ENCODE assay signal across 20 cellular contexts in genomic region chrX:24156177-24156576, GRCh38. TPM values are rescaled to one million over a fixed set of nuclear protein-coding genes. Genes with fewer than 3 reads are reported as not detected.
DNase-seq lines count a peak whose midpoint lies in the region; ATAC-seq lines count a peak whose summit lies in the region.
"Had no signal": no experiment of that assay in that cellular context is flagged by ENCODE, and none has a peak within 500 bp of the region (broad histone marks: within the 10 kb centered on the region; RNA-seq: fewer than 3 reads in every experiment).

No MANE protein-coding gene starts in this region.

- H3K36me3 Mint-ChIP-seq in CD4-positive, CD25-positive, alpha-beta regulatory T cell = peaks cover 20% of the 10 kb centered on the region
- H3K36me3 Mint-ChIP-seq in CD8-positive, alpha-beta memory T cell = peaks cover 0 to 32% (median 11%) of the 10 kb centered on the region in 3 donors
- H3K36me3 Mint-ChIP-seq in activated T-helper 1 cell treated with anti-CD3 and anti-CD28 coated beads, Interleukin-12 subunit alpha, Interleukin-12 subunit beta, Interleukin-2, Interleukin-4 antibody, amounts not matched to agents 30 ng/mL and 10 ng/mL and 1 ng/mL, durations not matched to agents 14 hours and 24 hours and 36 hours (ENCODE audit: low read depth) = peaks cover 24% of the 10 kb centered on the region
- peaks cover 0 to 52% (median 4%) of the 10 kb centered on the region in 3 donors for H3K36me3 Mint-ChIP-seq in naive thymus-derived CD8-positive, alpha-beta T cell

- ATAC-seq in CD4-positive, CD25-positive, alpha-beta regulatory T cell (ENCODE audit: low read depth in 2 of 2) = no peak
- no peak for ATAC-seq in naive thymus-derived CD8-positive, alpha-beta T cell
- no peak for ATAC-seq in GM19023 (IDR thresholded peaks at IDR 0.05; ENCODE audit: unreplicated experiment)
- ATAC-seq: GM23338 had no signal

- H3K36me3 ChIP-seq in CD4-positive, CD25-positive, alpha-beta regulatory T cell (ENCODE audit: control insufficient read depth, insufficient read depth, low read length) = peaks cover 6% of the 10 kb centered on the region
- no peaks in the 10 kb centered on the region for H3K36me3 ChIP-seq in CD8-positive, alpha-beta memory T cell (ENCODE audit: insufficient read depth, low read length)
- H3K36me3 ChIP-seq: prostate gland had no signal

- peak overlapping the region in 2 of 3 donors; percentile 2 to 12 for H3K27ac Mint-ChIP-seq in CD4-positive, CD25-positive, alpha-beta regulatory T cell
- peak overlapping the region; percentile 13 to 89 (median 28) for H3K27ac Mint-ChIP-seq in CD8-positive, alpha-beta memory T cell
- H3K27ac Mint-ChIP-seq in activated T-helper 1 cell treated with anti-CD3 and anti-CD28 coated beads, Interleukin-12 subunit alpha, Interleukin-12 subunit beta, Interleukin-2, Interleukin-4 antibody, amounts not matched to agents 30 ng/mL and 10 ng/mL and 1 ng/mL, durations not matched to agents 14 hours and 24 hours and 36 hours = peak overlapping the region; percentile 46
- peak overlapping the region in 5 of 10 donors; percentile 1 to 68 (median 20) for H3K27ac Mint-ChIP-seq in naive thymus-derived CD8-positive, alpha-beta T cell
- H3K27ac Mint-ChIP-seq: GM23338 had no signal

- no peaks in the 10 kb centered on the region for H3K9me3 Mint-ChIP-seq in CD4-positive, CD25-positive, alpha-beta regulatory T cell
- H3K9me3 Mint-ChIP-seq in CD8-positive, alpha-beta memory T cell = no peaks in the 10 kb centered on the region
- H3K9me3 Mint-ChIP-seq in activated T-helper 1 cell treated with anti-CD3 and anti-CD28 coated beads, Interleukin-12 subunit alpha, Interleukin-12 subunit beta, Interleukin-2, Interleukin-4 antibody, amounts not matched to agents 30 ng/mL and 10 ng/mL and 1 ng/mL, durations not matched to agents 14 hours and 24 hours and 36 hours = no peaks in the 10 kb centered on the region
- no peaks in the 10 kb centered on the region for H3K9me3 Mint-ChIP-seq in naive thymus-derived CD8-positive, alpha-beta T cell
- H3K9me3 Mint-ChIP-seq: GM23338 had no signal

- peak overlapping the region; percentile 6 to 41 (median 10) for H3K4me3 Mint-ChIP-seq in CD4-positive, CD25-positive, alpha-beta regulatory T cell
- peak overlapping the region; percentile 12 to 72 (median 46) for H3K4me3 Mint-ChIP-seq in CD8-positive, alpha-beta memory T cell
- H3K4me3 Mint-ChIP-seq in activated T-helper 1 cell treated with anti-CD3 and anti-CD28 coated beads, Interleukin-12 subunit alpha, Interleukin-12 subunit beta, Interleukin-2, Interleukin-4 antibody, amounts not matched to agents 30 ng/mL and 10 ng/mL and 1 ng/mL, durations not matched to agents 14 hours and 24 hours and 36 hours = no peak overlapping the region
- H3K4me3 Mint-ChIP-seq in naive thymus-derived CD8-positive, alpha-beta T cell = peak overlapping the region in 8 of 10 donors; percentile 7 to 45 (median 28)
- H3K4me3 Mint-ChIP-seq: GM23338 had no signal

- no peak overlapping the region for H3K27ac ChIP-seq in CD4-positive, CD25-positive, alpha-beta regulatory T cell (ENCODE audit: insufficient read depth, low read length, poor library complexity, severe bottlenecking)
- no peak overlapping the region for H3K27ac ChIP-seq in CD8-positive, alpha-beta memory T cell (ENCODE audit: low read depth, low read length)
- H3K27ac ChIP-seq: prostate gland had no signal

- peaks cover 57% of the 10 kb centered on the region for H3K4me1 ChIP-seq in CD4-positive, CD25-positive, alpha-beta regulatory T cell (ENCODE audit: control insufficient read depth, insufficient read depth, low read length, poor library complexity, severe bottlenecking)
- peaks cover 36% of the 10 kb centered on the region for H3K4me1 ChIP-seq in CD8-positive, alpha-beta memory T cell (ENCODE audit: insufficient read depth, low read length)
- H3K4me1 ChIP-seq: prostate gland, testis had no signal

- no peaks in the 10 kb centered on the region for H3K27me3 ChIP-seq in CD4-positive, CD25-positive, alpha-beta regulatory T cell (ENCODE audit: control insufficient read depth, insufficient read depth, low read length)
- H3K27me3 ChIP-seq in CD8-positive, alpha-beta memory T cell (ENCODE audit: insufficient read depth, low read length, poor library complexity, severe bottlenecking) = no peaks in the 10 kb centered on the region
- H3K27me3 ChIP-seq: testis had no signal

- DNase-seq in CD4-positive, CD25-positive, alpha-beta regulatory T cell = no peak
- DNase-seq in CD8-positive, alpha-beta memory T cell = no peak
- no peak for DNase-seq in activated T-helper 1 cell treated with anti-CD3 and anti-CD28 coated beads, Interleukin-12 subunit alpha, Interleukin-12 subunit beta, Interleukin-2, Interleukin-4 antibody, amounts not matched to agents 30 ng/mL and 10 ng/mL and 1 ng/mL, durations not matched to agents 14 hours and 24 hours and 36 hours (ENCODE audit: low spot score)
- no peak for DNase-seq in naive thymus-derived CD8-positive, alpha-beta T cell
- DNase-seq in ecto neural progenitor cell (ENCODE audit: low spot score) (no peak), Ammon's horn (ENCODE audit: low spot score) (no peak)
- DNase-seq: activated CD4-positive, alpha-beta T cell treated with anti-CD3 and anti-CD28 coated beads for 4 hours; amygdala; C1 segment of cervical spinal cord; DMS53; NCI-H1417 treated with DMSO at 0.1 percent for 48 hours; NCI-H774; SIG-M5; stimulated activated CD4-positive, alpha-beta T cell treated with anti-CD3 and anti-CD28 coated beads, Interleukin-4, amount 100 ng/mL, for 1 hour; T-helper 9 cell; testis had no signal

- no peaks in the 10 kb centered on the region for H3K27me3 Mint-ChIP-seq in CD4-positive, CD25-positive, alpha-beta regulatory T cell
- H3K27me3 Mint-ChIP-seq in CD8-positive, alpha-beta memory T cell = no peaks in the 10 kb centered on the region
- H3K27me3 Mint-ChIP-seq in activated T-helper 1 cell treated with anti-CD3 and anti-CD28 coated beads, Interleukin-12 subunit alpha, Interleukin-12 subunit beta, Interleukin-2, Interleukin-4 antibody, amounts not matched to agents 30 ng/mL and 10 ng/mL and 1 ng/mL, durations not matched to agents 14 hours and 24 hours and 36 hours (ENCODE audit: insufficient read depth) = no peaks in the 10 kb centered on the region
- H3K27me3 Mint-ChIP-seq in naive thymus-derived CD8-positive, alpha-beta T cell = no peaks in the 10 kb centered on the region

- H3K9me3 ChIP-seq in CD4-positive, CD25-positive, alpha-beta regulatory T cell (ENCODE audit: control insufficient read depth in 2 of 2, low read length in 2 of 2) = no peaks in the 10 kb centered on the region
- H3K9me3 ChIP-seq in CD8-positive, alpha-beta memory T cell (ENCODE audit: low read length) = no peaks in the 10 kb centered on the region
- H3K9me3 ChIP-seq: prostate gland, testis had no signal

- intact Hi-C loops in activated T-helper 1 cell treated with anti-CD3 and anti-CD28 coated beads, Interleukin-12 subunit alpha, Interleukin-12 subunit beta, Interleukin-2, Interleukin-4 antibody, amounts not matched to agents 30 ng/mL and 10 ng/mL and 1 ng/mL, durations not matched to agents 14 hours and 24 hours and 36 hours (cut with micrococcal nuclease) = loop anchor here (10.0 kb wide), 1 partner anchor 421 kb away; no protein-coding TSS in a partner anchor

- POLR2A ChIA-PET in CD8-positive, alpha-beta memory T cell (lab: Charles Lee) = interaction anchor here (0.7 kb wide), 1 partner anchor 13 kb away, joined by 3 read pairs; no protein-coding TSS in a partner anchor
- POLR2A ChIA-PET in naive thymus-derived CD8-positive, alpha-beta T cell (lab: Charles Lee) = no interaction called here

- peak overlapping the region; percentile 59 for H3K4me3 ChIP-seq in CD4-positive, CD25-positive, alpha-beta regulatory T cell (ENCODE audit: low read depth, low read length)
- H3K4me3 ChIP-seq in CD8-positive, alpha-beta memory T cell (ENCODE audit: low read length) = no peak overlapping the region
- H3K4me3 ChIP-seq: GM23338, lung, prostate gland, testis had no signal

- CTCF ChIA-PET in CD8-positive, alpha-beta memory T cell (lab: Charles Lee) = no interaction called here

- peaks cover 37 to 89% (median 55%) of the 10 kb centered on the region in 4 donors for H3K4me1 Mint-ChIP-seq in CD4-positive, CD25-positive, alpha-beta regulatory T cell
- H3K4me1 Mint-ChIP-seq in CD8-positive, alpha-beta memory T cell = peaks cover 86 to 96% (median 87%) of the 10 kb centered on the region in 3 donors
- peaks cover 39% of the 10 kb centered on the region for H3K4me1 Mint-ChIP-seq in activated T-helper 1 cell treated with anti-CD3 and anti-CD28 coated beads, Interleukin-12 subunit alpha, Interleukin-12 subunit beta, Interleukin-2, Interleukin-4 antibody, amounts not matched to agents 30 ng/mL and 10 ng/mL and 1 ng/mL, durations not matched to agents 14 hours and 24 hours and 36 hours (ENCODE audit: low read depth)
- peaks cover 19 to 76% (median 63%) of the 10 kb centered on the region in 4 donors for H3K4me1 Mint-ChIP-seq in naive thymus-derived CD8-positive, alpha-beta T cell

RNA-seq across cellular contexts. Expression of gene ZFX, which starts 6.6 kb away (rescaled TPM):
- 104 TPM for total RNA-seq in CD4-positive, CD25-positive, alpha-beta regulatory T cell
- 10 to 100 TPM; 20.4 to 41.6 (median 38.8) TPM for polyA plus RNA-seq in CD4-positive, CD25-positive, alpha-beta regulatory T cell
- total RNA-seq in CD8-positive, alpha-beta memory T cell = 10 to 100 TPM; 35.5 to 36.6 TPM
- polyA plus RNA-seq in CD8-positive, alpha-beta memory T cell = 36.7 TPM
- total RNA-seq in activated T-helper 1 cell treated with anti-CD3 and anti-CD28 coated beads, Interleukin-12 subunit alpha, Interleukin-12 subunit beta, Interleukin-2, Interleukin-4 antibody, amounts not matched to agents 30 ng/mL and 10 ng/mL and 1 ng/mL, durations not matched to agents 14 hours and 24 hours and 36 hours = 43.3 and 43.6 TPM in 2 replicates
- 10 to 100 TPM; 71.1 to 75.1 TPM for total RNA-seq in naive thymus-derived CD8-positive, alpha-beta T cell
- 10 to 100 TPM; 30.3 to 32.4 (median 30.4) TPM for polyA plus RNA-seq in naive thymus-derived CD8-positive, alpha-beta T cell
